In the genomic region with DNA sequence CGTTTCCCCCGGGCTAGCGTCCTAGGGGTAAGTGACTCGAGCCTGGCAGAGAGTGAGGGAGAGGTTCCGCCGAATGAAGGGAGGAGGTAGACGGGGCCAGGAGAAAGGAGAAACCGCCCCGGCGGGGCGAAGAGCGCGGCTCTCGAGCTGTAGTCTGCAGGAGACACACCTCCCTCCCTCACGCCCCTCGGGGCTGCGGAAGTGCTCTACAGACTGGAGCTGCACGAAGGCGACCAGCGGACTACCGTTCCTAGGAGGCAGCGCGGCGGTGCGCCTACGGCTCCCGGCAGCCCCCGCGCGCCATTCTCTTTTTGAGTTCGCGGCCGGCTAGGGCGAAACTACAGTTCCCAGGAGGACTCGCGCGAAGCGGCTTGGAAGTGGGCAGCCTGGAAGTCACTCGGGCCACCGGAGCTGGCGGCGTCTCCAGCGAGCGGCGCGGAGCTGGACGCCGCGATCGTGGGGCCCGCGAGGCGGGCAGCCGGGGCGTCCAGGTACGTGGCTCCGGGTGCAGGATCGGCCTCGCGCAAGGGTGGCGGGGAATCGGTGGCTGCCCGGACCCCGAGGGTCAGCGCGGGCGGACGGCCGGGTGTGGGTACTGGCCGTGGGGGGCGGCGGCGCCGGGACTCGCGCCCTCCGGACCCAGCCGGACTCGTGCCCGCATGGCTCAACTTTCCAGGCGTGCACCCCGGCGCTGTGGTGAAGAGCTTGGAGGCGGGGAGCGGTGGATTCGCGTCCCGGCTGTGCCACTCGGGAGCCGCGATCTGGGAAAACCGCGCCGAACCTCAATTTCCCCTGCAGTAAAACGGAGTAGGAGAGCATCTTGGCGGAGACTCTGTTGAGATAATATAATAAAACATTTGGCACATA, we compare ENCODE assay signal across 8 cellular contexts. TPM values are rescaled to one million over a fixed set of nuclear protein-coding genes. Genes with fewer than 3 reads are reported as not detected.
DNase-seq lines count a peak whose midpoint lies in the region; ATAC-seq and TF ChIP-seq lines count a peak whose summit lies in the region.

Gene SIPA1L3 (plus strand): TSS at position 341 of the 867 bp plus-strand sequence. CDS start 174,358 bp downstream, outside the sequence.

- no CpG with 5 or more reads among the region's 96 CpGs for WGBS in trophoblast cell (ENCODE audit: extremely low coverage, insufficient coverage, insufficient read length)

- H3K9me3 ChIP-seq in cardiac muscle cell (ENCODE audit: low read depth) (no peaks in the 10 kb centered on the region), trophoblast cell (ENCODE audit: insufficient read depth, low read depth, low read length) (no peaks in the 10 kb centered on the region)

- peak; percentile 90 for DNase-seq in GM12864 (ENCODE audit: low read depth)
- DNase-seq in NCI-H1417 (lab: John Stamatoyannopoulos, UW), result peak; percentile 95 to 98 (median 98)
- DNase-seq in SW 1271 (lab: John Stamatoyannopoulos, UW), result peak; percentile 70 to 86
- DNase-seq in activated naive CD8-positive, alpha-beta T cell treated with anti-CD3 and anti-CD28 coated beads, Interleukin-2, amount 50 U/mL, for 24 hours, result peak; percentile 90
- peak; percentile 97 to 99 for DNase-seq in cardiac muscle cell (ENCODE audit: low read depth in 1 of 2, low spot score in 1 of 2)
- DNase-seq in trophoblast cell, result peak; percentile 95 to 99
- peak; percentile 97 for DNase-seq in type B pancreatic cell (ENCODE audit: extremely low spot score, unreplicated experiment)

- H2BK12ac ChIP-seq in trophoblast cell (ENCODE audit: low read length), result peak within 1 kb of the TSS; percentile 74

- H3K4me3 Mint-ChIP-seq in activated naive CD8-positive, alpha-beta T cell treated with anti-CD3 and anti-CD28 coated beads, Interleukin-2, amount 50 U/mL, for 24 hours, result peak within 1 kb of the TSS; percentile 84
- peak within 1 kb of the TSS; percentile 95 for H3K4me3 Mint-ChIP-seq in type B pancreatic cell

- H2BK5ac ChIP-seq in trophoblast cell (ENCODE audit: low read depth, low read length, poor library complexity), result peak within 1 kb of the TSS; percentile 87

- peaks cover 13% of the 10 kb centered on the region for H3K79me2 ChIP-seq in trophoblast cell (ENCODE audit: control insufficient read depth, insufficient read depth, low read length, poor library complexity)

- no peak within 1 kb of the TSS for H3K23ac ChIP-seq in trophoblast cell (ENCODE audit: low read length)

- H3K4me1 ChIP-seq in cardiac muscle cell (ENCODE audit: low read depth) (peaks cover 9% of the 10 kb centered on the region), trophoblast cell (ENCODE audit: control insufficient read depth in 1 of 2, insufficient read depth in 2 of 2, low read length in 2 of 2) (peaks cover 6 to 9% of the 10 kb centered on the region in 2 experiments)

- H2BK120ac ChIP-seq in trophoblast cell (ENCODE audit: insufficient read depth, low read length, poor library complexity), result peak within 1 kb of the TSS; percentile 97

- peak within 1 kb of the TSS; percentile 98 for H3K18ac ChIP-seq in trophoblast cell (ENCODE audit: low read length)

- H3K36me3 ChIP-seq in cardiac muscle cell, result no peaks in the 10 kb centered on the region
- no peaks in the 10 kb centered on the region for H3K36me3 ChIP-seq in trophoblast cell (ENCODE audit: control insufficient read depth in 1 of 2, insufficient read depth in 2 of 2, low read length in 2 of 2)

- H3K4me2 ChIP-seq in trophoblast cell (ENCODE audit: low read length), result peak within 1 kb of the TSS; percentile 76

- ATAC-seq in HG02759 (IDR thresholded peaks at IDR 0.05; ENCODE audit: unreplicated experiment), result peak; percentile 84
- ATAC-seq in activated naive CD8-positive, alpha-beta T cell treated with anti-CD3 and anti-CD28 coated beads, Interleukin-2, amount 50 U/mL, for 24 hours, result peak; percentile 98

- H3K27me3 ChIP-seq in cardiac muscle cell (no peaks in the 10 kb centered on the region), trophoblast cell (ENCODE audit: insufficient read depth, low read length) (no peaks in the 10 kb centered on the region)

- H3K9ac ChIP-seq in trophoblast cell (ENCODE audit: low read length), result peak within 1 kb of the TSS; percentile 84

- H2AK5ac ChIP-seq in trophoblast cell (ENCODE audit: low read length), result peak within 1 kb of the TSS; percentile 45

- H2AFZ ChIP-seq in trophoblast cell (ENCODE audit: insufficient read depth, low read length, poor library complexity), result peak within 1 kb of the TSS; percentile 100

- no peaks in the 10 kb centered on the region for H3K27me3 Mint-ChIP-seq in activated naive CD8-positive, alpha-beta T cell treated with anti-CD3 and anti-CD28 coated beads, Interleukin-2, amount 50 U/mL, for 24 hours
- H3K27me3 Mint-ChIP-seq in type B pancreatic cell, result no peaks in the 10 kb centered on the region

- TF ChIP-seq CTCF in GM12864 (IDR thresholded peaks at IDR 0.05; ENCODE audit: low read depth, low read length, missing control alignments), result no peak
- no peak for TF ChIP-seq CTCF in cardiac muscle cell (IDR thresholded peaks at IDR 0.05; ENCODE audit: low read depth, low read length)
- TF ChIP-seq CTCF in type B pancreatic cell (conservative IDR thresholded peaks at IDR 0.05), result no peak

- H3K4me1 Mint-ChIP-seq in activated naive CD8-positive, alpha-beta T cell treated with anti-CD3 and anti-CD28 coated beads, Interleukin-2, amount 50 U/mL, for 24 hours, result peaks cover 30% of the 10 kb centered on the region
- H3K4me1 Mint-ChIP-seq in type B pancreatic cell (ENCODE audit: unreplicated experiment), result peaks cover 35% of the 10 kb centered on the region

- H3K4me3 ChIP-seq in GM12864 (ENCODE audit: low read depth, low read length) (peak within 1 kb of the TSS; percentile 58), cardiac muscle cell (peak within 1 kb of the TSS; percentile 69), trophoblast cell (ENCODE audit: low read depth, low read length) (peak within 1 kb of the TSS; percentile 91)

- no peaks in the 10 kb centered on the region for H3K36me3 Mint-ChIP-seq in activated naive CD8-positive, alpha-beta T cell treated with anti-CD3 and anti-CD28 coated beads, Interleukin-2, amount 50 U/mL, for 24 hours (ENCODE audit: low read depth)
- no peaks in the 10 kb centered on the region for H3K36me3 Mint-ChIP-seq in type B pancreatic cell

- H4K91ac ChIP-seq in trophoblast cell (ENCODE audit: low read depth, low read length), result peak within 1 kb of the TSS; percentile 96

- peak within 1 kb of the TSS; percentile 89 for H3K14ac ChIP-seq in trophoblast cell (ENCODE audit: low read length)

- peak within 1 kb of the TSS; percentile 83 for H3K27ac Mint-ChIP-seq in activated naive CD8-positive, alpha-beta T cell treated with anti-CD3 and anti-CD28 coated beads, Interleukin-2, amount 50 U/mL, for 24 hours
- H3K27ac Mint-ChIP-seq in type B pancreatic cell, result peak within 1 kb of the TSS; percentile 94

- peaks cover 10% of the 10 kb centered on the region for H3K79me1 ChIP-seq in trophoblast cell (ENCODE audit: low read length)

- peak within 1 kb of the TSS; percentile 86 for H3K4ac ChIP-seq in trophoblast cell (ENCODE audit: low read depth, low read length)

- H3K27ac ChIP-seq in cardiac muscle cell (peak within 1 kb of the TSS; percentile 82), trophoblast cell (ENCODE audit: low read depth, low read length) (peak within 1 kb of the TSS; percentile 87)

- peak within 1 kb of the TSS; percentile 97 for H4K8ac ChIP-seq in trophoblast cell (ENCODE audit: low read depth, low read length)

- H3K9me3 Mint-ChIP-seq in activated naive CD8-positive, alpha-beta T cell treated with anti-CD3 and anti-CD28 coated beads, Interleukin-2, amount 50 U/mL, for 24 hours, result no peaks in the 10 kb centered on the region
- no peaks in the 10 kb centered on the region for H3K9me3 Mint-ChIP-seq in type B pancreatic cell

- H4K12ac ChIP-seq in trophoblast cell (ENCODE audit: low read depth, low read length), result peak within 1 kb of the TSS; percentile 98

RNA-seq across cellular contexts. Expression of gene SIPA1L3, which starts in this region (rescaled TPM):
- total RNA-seq in cardiac muscle cell (16.4 and 30.3 TPM in 2 replicates), type B pancreatic cell (ENCODE audit: low replicate concordance) (53.7 and 62.6 TPM in 2 replicates)
- 9.3 and 18.4 TPM in 2 replicates for polyA plus RNA-seq in cardiac muscle cell
- 7.3 and 8.3 TPM in 2 replicates for polyA plus RNA-seq in trophoblast cell (2013)

Comparison
In these comparisons a context has a peak if more than half of its experiments do, and no peak if none do; other contexts are left out.
1. Peak in every context shown above with its lines: DNase-seq, ATAC-seq, H3K4me3 ChIP-seq and H3K27ac ChIP-seq.